In genomic region chr6:31070711-31071197, GRCh38 we compare ENCODE assay signal across 8 cellular contexts. TPM values are rescaled to one million over a fixed set of nuclear protein-coding genes. Genes with fewer than 3 reads are reported as not detected.
DNase-seq lines count a peak whose midpoint lies in the region; ATAC-seq and TF ChIP-seq lines count a peak whose summit lies in the region.

No MANE protein-coding gene starts in this region.

- no peaks in the 10 kb centered on the region for H3K36me3 ChIP-seq in HUES6 (ENCODE audit: control insufficient read depth, insufficient read depth, low read length)

- H3K36me3 Mint-ChIP-seq in WTC11: no peaks in the 10 kb centered on the region

- peaks cover 9% of the 10 kb centered on the region for H3K4me1 ChIP-seq in HUES6 (ENCODE audit: control insufficient read depth, insufficient read depth, low read length)

- H3K9ac ChIP-seq in HUES6 (ENCODE audit: low read length): peak overlapping the region; percentile 16

- CTCF ChIA-PET in WTC11 (lab: Charles Lee): interaction anchor here (0.6 to 4.9 kb wide), 50 partner anchors 9 to 392 kb away, joined by 3 to 124 read pairs (median 5); partner anchors contain the start of genes GTF2H4, MUC21, MUCL3 and SFTA2

- H3K9me3 ChIP-seq in HUES6 (ENCODE audit: control insufficient read depth, insufficient read depth, low read depth, low read length): 0 out of 2 replicates have a peak, but pooled peaks cover 3% of the 10 kb centered on the region

- no peak overlapping the region for H3K27ac ChIP-seq in HUES6 (ENCODE audit: low read depth, low read length)

- POLR2A ChIA-PET in WTC11 (lab: Charles Lee): interaction anchor here (0.6 to 1.6 kb wide), 4 partner anchors 9 to 163 kb away, joined by 3 to 10 read pairs (median 5); partner anchors contain the start of gene GTF2H4

- no peaks in the 10 kb centered on the region for H3K9me3 Mint-ChIP-seq in WTC11

- peak overlapping the region; percentile 22 for H3K4me3 Mint-ChIP-seq in WTC11

- no peak for TF ChIP-seq CTCF in WTC11 (IDR thresholded peaks at IDR 0.05)

- ATAC-seq in WTC11: peak; percentile 95
- no peak for ATAC-seq in GM19397 (IDR thresholded peaks at IDR 0.05; ENCODE audit: unreplicated experiment)

- H3K4me3 ChIP-seq in HUES6 (ENCODE audit: low read depth, low read length): no peak overlapping the region

- no peaks in the 10 kb centered on the region for H3K27me3 Mint-ChIP-seq in WTC11 (ENCODE audit: low read depth)

- H3K4me1 Mint-ChIP-seq in WTC11: peaks cover 32% of the 10 kb centered on the region

- DNase-seq in DMS 273 (lab: John Stamatoyannopoulos, UW; ENCODE audit: unreplicated experiment) (peak; percentile 42), WTC11 (ENCODE audit: low spot score) (peak; percentile 49), iPS DF 19.7 (ENCODE audit: low read depth, low spot score) (peak; percentile 82), superior temporal gyrus (ENCODE audit: extremely low spot score) (peak; percentile 90), T-helper 1 cell (no peak), OCI-M2 (lab: John Stamatoyannopoulos, UW; ENCODE audit: unreplicated experiment) (no peak)

- no peaks in the 10 kb centered on the region for H3K27me3 ChIP-seq in HUES6 (ENCODE audit: control insufficient read depth, insufficient read depth, low read length)

- peak overlapping the region; percentile 92 for H3K27ac Mint-ChIP-seq in WTC11

TF ChIP-seq in WTC11, 78 proteins besides CTCF, POLR2A, EP300 and RAD21:
- peak; percentile 60; the same call in 1 of the 2 replicates for TF ChIP-seq TEAD1 (CRISPR knock-in tag; IDR thresholded peaks at IDR 0.05)
- TF ChIP-seq SP1 (CRISPR knock-in tag; conservative IDR thresholded peaks at IDR 0.05): peak; percentile 3; the same call in 1 of the 2 replicates
- TF ChIP-seq SOX15 (CRISPR knock-in tag; IDR thresholded peaks at IDR 0.05): no peak

RNA-seq across cellular contexts. Expression of gene C6orf15, which starts 41.6 kb away (rescaled TPM):
- not detected in 3 replicates for total RNA-seq in WTC11 (2021)

RNA-seq across cellular contexts. Expression of gene PSORS1C1, which starts 43.8 kb away (rescaled TPM):
- 0.11 to 0.66 TPM (median 0.34 TPM) in 3 replicates for total RNA-seq in WTC11 (2021)

RNA-seq across cellular contexts. Expression of gene CDSN, which starts 49.5 kb away (rescaled TPM):
- not detected in 3 replicates for total RNA-seq in WTC11 (2021)

Comparison
In these comparisons a context has a peak if more than half of its experiments do, and no peak if none do; other contexts are left out.
1. DNase-seq: peak in DMS 273 (single experiment), WTC11 (single experiment), iPS DF 19.7 (single experiment) and superior temporal gyrus (single experiment); none in T-helper 1 cell (0 of 5) and OCI-M2 (single experiment).